ENCODE assay signal across 9 cellular contexts in genomic region chr6:84685983-84686584, GRCh38.
DNase-seq lines count a peak whose midpoint lies in the region; ATAC-seq and TF ChIP-seq lines count a peak whose summit lies in the region.
"Had no signal": no experiment of that assay in that cellular context is flagged by ENCODE, and none has a peak within 500 bp of the region (broad histone marks: within the 10 kb centered on the region; RNA-seq: fewer than 3 reads in every experiment).

No MANE protein-coding gene starts in this region.

- peak; percentile 45 for TF ChIP-seq CTCF in osteocyte (IDR thresholded peaks at IDR 0.05)

- H3K27me3 Mint-ChIP-seq in osteocyte (ENCODE audit: unreplicated experiment) = no peaks in the 10 kb centered on the region

- DNase-seq in SIG-M5 treated with dmso at 0.1 percent for 504 hours (lab: John Stamatoyannopoulos, UW; ENCODE audit: unreplicated experiment) (peak; percentile 7), SIG-M5 (lab: John Stamatoyannopoulos, UW) (no peak), KG1 (lab: John Stamatoyannopoulos, UW) (peak; percentile 13), astrocyte of the hippocampus (ENCODE audit: low read depth, low spot score) (peak; percentile 9), osteocyte (ENCODE audit: extremely low spot score, unreplicated experiment) (no peak), caudate nucleus (lab: John Stamatoyannopoulos, UW) (no peak)
- DNase-seq in effector CD4-positive, alpha-beta T cell = no peak

- no peak for ATAC-seq in GM21723 (IDR thresholded peaks at IDR 0.05; ENCODE audit: unreplicated experiment)

- no peak overlapping the region for H3K27ac ChIP-seq in caudate nucleus (ENCODE audit: low read depth, low read length)
- H3K27ac ChIP-seq: BLaER1 treated with 17β-estradiol and CSF1 and Interleukin-3, amounts not matched to agents 10 nM and 100 nM had no signal

- no peaks in the 10 kb centered on the region for H3K36me3 Mint-ChIP-seq in osteocyte (ENCODE audit: unreplicated experiment)

- H3K4me3 Mint-ChIP-seq in osteocyte (ENCODE audit: unreplicated experiment) = no peak overlapping the region

- no peak overlapping the region for H3K27ac Mint-ChIP-seq in osteocyte (ENCODE audit: unreplicated experiment)

- H3K9me3 Mint-ChIP-seq in osteocyte (ENCODE audit: unreplicated experiment) = peaks cover 12% of the 10 kb centered on the region

- peaks cover 13% of the 10 kb centered on the region for H3K4me1 Mint-ChIP-seq in osteocyte (ENCODE audit: unreplicated experiment)

Comparison
In these comparisons a context has a peak if more than half of its experiments do, and no peak if none do; other contexts are left out.
1. DNase-seq: peak in SIG-M5 treated with dmso at 0.1 percent for 504 hours (single experiment), KG1 (single experiment) and astrocyte of the hippocampus (single experiment); none in SIG-M5 (single experiment), osteocyte (single experiment), caudate nucleus (0 of 61) and effector CD4-positive, alpha-beta T cell (single experiment).